In the genomic region with DNA sequence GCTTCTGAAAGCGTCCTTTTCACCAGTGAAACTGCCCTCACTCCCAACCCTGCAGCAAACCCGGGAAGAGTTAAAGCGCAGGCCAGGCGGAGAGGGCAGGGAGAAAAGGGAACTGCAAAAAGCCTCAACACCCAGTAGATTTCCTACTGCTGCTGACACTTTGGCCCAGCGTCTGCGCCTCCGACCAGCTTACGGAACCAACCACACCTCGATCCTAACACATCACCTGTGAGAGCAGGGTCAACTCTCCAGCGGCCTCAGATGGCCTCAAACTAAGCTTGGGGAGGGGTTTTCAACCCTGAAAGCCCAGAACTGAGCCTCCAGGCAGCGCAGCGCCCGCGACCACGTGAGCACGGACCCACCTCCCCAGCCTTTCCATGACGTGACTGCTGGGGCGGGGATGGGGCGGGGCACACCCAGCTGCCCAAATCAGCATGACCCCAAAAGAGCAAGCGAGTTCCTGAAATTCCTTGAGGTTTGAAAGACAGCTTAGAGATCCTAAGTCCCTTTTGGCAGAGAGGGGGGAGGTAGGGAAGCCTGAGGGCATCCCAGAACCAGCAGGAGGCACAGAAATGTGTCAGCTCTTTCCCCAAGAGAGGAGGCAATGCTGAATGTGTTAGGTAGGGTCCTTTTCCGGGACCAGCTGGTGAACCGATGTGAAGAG, we compare ENCODE assay signal across 1 cellular context.
TF ChIP-seq lines count a peak whose summit lies in the region.

No MANE protein-coding gene starts in this region.

TF ChIP-seq in K562, 482 proteins besides CTCF, POLR2A, EP300 and RAD21 (continued from another document and continues in another):
- TF ChIP-seq, protein P1, sequence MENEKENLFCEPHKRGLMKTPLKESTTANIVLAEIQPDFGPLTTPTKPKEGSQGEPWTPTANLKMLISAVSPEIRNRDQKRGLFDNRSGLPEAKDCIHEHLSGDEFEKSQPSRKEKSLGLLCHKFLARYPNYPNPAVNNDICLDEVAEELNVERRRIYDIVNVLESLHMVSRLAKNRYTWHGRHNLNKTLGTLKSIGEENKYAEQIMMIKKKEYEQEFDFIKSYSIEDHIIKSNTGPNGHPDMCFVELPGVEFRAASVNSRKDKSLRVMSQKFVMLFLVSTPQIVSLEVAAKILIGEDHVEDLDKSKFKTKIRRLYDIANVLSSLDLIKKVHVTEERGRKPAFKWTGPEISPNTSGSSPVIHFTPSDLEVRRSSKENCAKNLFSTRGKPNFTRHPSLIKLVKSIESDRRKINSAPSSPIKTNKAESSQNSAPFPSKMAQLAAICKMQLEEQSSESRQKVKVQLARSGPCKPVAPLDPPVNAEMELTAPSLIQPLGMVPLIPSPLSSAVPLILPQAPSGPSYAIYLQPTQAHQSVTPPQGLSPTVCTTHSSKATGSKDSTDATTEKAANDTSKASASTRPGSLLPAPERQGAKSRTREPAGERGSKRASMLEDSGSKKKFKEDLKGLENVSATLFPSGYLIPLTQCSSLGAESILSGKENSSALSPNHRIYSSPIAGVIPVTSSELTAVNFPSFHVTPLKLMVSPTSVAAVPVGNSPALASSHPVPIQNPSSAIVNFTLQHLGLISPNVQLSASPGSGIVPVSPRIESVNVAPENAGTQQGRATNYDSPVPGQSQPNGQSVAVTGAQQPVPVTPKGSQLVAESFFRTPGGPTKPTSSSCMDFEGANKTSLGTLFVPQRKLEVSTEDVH (IDR thresholded peaks at IDR 0.05; ENCODE audit: low read depth, partially characterized antibody) = no peak
- TF ChIP-seq, protein P2, sequence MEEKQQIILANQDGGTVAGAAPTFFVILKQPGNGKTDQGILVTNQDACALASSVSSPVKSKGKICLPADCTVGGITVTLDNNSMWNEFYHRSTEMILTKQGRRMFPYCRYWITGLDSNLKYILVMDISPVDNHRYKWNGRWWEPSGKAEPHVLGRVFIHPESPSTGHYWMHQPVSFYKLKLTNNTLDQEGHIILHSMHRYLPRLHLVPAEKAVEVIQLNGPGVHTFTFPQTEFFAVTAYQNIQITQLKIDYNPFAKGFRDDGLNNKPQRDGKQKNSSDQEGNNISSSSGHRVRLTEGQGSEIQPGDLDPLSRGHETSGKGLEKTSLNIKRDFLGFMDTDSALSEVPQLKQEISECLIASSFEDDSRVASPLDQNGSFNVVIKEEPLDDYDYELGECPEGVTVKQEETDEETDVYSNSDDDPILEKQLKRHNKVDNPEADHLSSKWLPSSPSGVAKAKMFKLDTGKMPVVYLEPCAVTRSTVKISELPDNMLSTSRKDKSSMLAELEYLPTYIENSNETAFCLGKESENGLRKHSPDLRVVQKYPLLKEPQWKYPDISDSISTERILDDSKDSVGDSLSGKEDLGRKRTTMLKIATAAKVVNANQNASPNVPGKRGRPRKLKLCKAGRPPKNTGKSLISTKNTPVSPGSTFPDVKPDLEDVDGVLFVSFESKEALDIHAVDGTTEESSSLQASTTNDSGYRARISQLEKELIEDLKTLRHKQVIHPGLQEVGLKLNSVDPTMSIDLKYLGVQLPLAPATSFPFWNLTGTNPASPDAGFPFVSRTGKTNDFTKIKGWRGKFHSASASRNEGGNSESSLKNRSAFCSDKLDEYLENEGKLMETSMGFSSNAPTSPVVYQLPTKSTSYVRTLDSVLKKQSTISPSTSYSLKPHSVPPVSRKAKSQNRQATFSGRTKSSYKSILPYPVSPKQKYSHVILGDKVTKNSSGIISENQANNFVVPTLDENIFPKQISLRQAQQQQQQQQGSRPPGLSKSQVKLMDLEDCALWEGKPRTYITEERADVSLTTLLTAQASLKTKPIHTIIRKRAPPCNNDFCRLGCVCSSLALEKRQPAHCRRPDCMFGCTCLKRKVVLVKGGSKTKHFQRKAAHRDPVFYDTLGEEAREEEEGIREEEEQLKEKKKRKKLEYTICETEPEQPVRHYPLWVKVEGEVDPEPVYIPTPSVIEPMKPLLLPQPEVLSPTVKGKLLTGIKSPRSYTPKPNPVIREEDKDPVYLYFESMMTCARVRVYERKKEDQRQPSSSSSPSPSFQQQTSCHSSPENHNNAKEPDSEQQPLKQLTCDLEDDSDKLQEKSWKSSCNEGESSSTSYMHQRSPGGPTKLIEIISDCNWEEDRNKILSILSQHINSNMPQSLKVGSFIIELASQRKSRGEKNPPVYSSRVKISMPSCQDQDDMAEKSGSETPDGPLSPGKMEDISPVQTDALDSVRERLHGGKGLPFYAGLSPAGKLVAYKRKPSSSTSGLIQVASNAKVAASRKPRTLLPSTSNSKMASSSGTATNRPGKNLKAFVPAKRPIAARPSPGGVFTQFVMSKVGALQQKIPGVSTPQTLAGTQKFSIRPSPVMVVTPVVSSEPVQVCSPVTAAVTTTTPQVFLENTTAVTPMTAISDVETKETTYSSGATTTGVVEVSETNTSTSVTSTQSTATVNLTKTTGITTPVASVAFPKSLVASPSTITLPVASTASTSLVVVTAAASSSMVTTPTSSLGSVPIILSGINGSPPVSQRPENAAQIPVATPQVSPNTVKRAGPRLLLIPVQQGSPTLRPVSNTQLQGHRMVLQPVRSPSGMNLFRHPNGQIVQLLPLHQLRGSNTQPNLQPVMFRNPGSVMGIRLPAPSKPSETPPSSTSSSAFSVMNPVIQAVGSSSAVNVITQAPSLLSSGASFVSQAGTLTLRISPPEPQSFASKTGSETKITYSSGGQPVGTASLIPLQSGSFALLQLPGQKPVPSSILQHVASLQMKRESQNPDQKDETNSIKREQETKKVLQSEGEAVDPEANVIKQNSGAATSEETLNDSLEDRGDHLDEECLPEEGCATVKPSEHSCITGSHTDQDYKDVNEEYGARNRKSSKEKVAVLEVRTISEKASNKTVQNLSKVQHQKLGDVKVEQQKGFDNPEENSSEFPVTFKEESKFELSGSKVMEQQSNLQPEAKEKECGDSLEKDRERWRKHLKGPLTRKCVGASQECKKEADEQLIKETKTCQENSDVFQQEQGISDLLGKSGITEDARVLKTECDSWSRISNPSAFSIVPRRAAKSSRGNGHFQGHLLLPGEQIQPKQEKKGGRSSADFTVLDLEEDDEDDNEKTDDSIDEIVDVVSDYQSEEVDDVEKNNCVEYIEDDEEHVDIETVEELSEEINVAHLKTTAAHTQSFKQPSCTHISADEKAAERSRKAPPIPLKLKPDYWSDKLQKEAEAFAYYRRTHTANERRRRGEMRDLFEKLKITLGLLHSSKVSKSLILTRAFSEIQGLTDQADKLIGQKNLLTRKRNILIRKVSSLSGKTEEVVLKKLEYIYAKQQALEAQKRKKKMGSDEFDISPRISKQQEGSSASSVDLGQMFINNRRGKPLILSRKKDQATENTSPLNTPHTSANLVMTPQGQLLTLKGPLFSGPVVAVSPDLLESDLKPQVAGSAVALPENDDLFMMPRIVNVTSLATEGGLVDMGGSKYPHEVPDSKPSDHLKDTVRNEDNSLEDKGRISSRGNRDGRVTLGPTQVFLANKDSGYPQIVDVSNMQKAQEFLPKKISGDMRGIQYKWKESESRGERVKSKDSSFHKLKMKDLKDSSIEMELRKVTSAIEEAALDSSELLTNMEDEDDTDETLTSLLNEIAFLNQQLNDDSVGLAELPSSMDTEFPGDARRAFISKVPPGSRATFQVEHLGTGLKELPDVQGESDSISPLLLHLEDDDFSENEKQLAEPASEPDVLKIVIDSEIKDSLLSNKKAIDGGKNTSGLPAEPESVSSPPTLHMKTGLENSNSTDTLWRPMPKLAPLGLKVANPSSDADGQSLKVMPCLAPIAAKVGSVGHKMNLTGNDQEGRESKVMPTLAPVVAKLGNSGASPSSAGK (IDR thresholded peaks at IDR 0.05) = peak; percentile 59
- TF ChIP-seq ZFP36 (IDR thresholded peaks at IDR 0.05; ENCODE audit: low read depth, low read length, partially characterized antibody) = peak; percentile 17
- TF ChIP-seq ELF1 (tag; IDR thresholded peaks at IDR 0.05) = no peak
- no peak for TF ChIP-seq ZNF224 (CRISPR knock-in tag; IDR thresholded peaks at IDR 0.05)
- no peak for TF ChIP-seq TRIM28 (IDR thresholded peaks at IDR 0.05)
- TF ChIP-seq FOXM1 (IDR thresholded peaks at IDR 0.05; ENCODE audit: low read depth) = no peak
- no peak for TF ChIP-seq FOXM1 (CRISPR knock-in tag; IDR thresholded peaks at IDR 0.05; ENCODE audit: low read depth)
- no peak for TF ChIP-seq ZNF408 (CRISPR knock-in tag; IDR thresholded peaks at IDR 0.05; ENCODE audit: low read depth)
- TF ChIP-seq FOS (IDR thresholded peaks at IDR 0.05; ENCODE audit: extremely low read depth, insufficient read length) = no peak
- no peak for TF ChIP-seq HDAC3 (IDR thresholded peaks at IDR 0.05; ENCODE audit: borderline replicate concordance, partially characterized antibody)
- TF ChIP-seq, protein P3, sequence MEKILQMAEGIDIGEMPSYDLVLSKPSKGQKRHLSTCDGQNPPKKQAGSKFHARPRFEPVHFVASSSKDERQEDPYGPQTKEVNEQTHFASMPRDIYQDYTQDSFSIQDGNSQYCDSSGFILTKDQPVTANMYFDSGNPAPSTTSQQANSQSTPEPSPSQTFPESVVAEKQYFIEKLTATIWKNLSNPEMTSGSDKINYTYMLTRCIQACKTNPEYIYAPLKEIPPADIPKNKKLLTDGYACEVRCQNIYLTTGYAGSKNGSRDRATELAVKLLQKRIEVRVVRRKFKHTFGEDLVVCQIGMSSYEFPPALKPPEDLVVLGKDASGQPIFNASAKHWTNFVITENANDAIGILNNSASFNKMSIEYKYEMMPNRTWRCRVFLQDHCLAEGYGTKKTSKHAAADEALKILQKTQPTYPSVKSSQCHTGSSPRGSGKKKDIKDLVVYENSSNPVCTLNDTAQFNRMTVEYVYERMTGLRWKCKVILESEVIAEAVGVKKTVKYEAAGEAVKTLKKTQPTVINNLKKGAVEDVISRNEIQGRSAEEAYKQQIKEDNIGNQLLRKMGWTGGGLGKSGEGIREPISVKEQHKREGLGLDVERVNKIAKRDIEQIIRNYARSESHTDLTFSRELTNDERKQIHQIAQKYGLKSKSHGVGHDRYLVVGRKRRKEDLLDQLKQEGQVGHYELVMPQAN (IDR thresholded peaks at IDR 0.05; ENCODE audit: borderline replicate concordance) = no peak
- TF ChIP-seq, protein P4, sequence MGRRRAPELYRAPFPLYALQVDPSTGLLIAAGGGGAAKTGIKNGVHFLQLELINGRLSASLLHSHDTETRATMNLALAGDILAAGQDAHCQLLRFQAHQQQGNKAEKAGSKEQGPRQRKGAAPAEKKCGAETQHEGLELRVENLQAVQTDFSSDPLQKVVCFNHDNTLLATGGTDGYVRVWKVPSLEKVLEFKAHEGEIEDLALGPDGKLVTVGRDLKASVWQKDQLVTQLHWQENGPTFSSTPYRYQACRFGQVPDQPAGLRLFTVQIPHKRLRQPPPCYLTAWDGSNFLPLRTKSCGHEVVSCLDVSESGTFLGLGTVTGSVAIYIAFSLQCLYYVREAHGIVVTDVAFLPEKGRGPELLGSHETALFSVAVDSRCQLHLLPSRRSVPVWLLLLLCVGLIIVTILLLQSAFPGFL (CRISPR knock-in tag; IDR thresholded peaks at IDR 0.05) = no peak
- TF ChIP-seq ZNF347 (CRISPR knock-in tag; IDR thresholded peaks at IDR 0.05; ENCODE audit: low read depth) = no peak
- no peak for TF ChIP-seq GABPB1 (CRISPR knock-in tag; IDR thresholded peaks at IDR 0.05)
- no peak for TF ChIP-seq ATF1 (CRISPR knock-in tag; IDR thresholded peaks at IDR 0.05)
- peak; percentile 91 for TF ChIP-seq ATF1 (tag; IDR thresholded peaks at IDR 0.05)
- no peak for TF ChIP-seq GATAD2A (IDR thresholded peaks at IDR 0.05)
- TF ChIP-seq CBFA2T3 (IDR thresholded peaks at IDR 0.05) = no peak
- TF ChIP-seq SP2 (IDR thresholded peaks at IDR 0.05; ENCODE audit: extremely low read depth, low read depth, low read length, poor library complexity, severe bottlenecking) = no peak
- TF ChIP-seq CREM (IDR thresholded peaks at IDR 0.05; ENCODE audit: low read depth) = peak; percentile 84
- no peak for TF ChIP-seq POLR2H (tag; IDR thresholded peaks at IDR 0.05; ENCODE audit: low read depth)
- no peak for TF ChIP-seq HDAC2 (IDR thresholded peaks at IDR 0.05)
- TF ChIP-seq, protein P5, sequence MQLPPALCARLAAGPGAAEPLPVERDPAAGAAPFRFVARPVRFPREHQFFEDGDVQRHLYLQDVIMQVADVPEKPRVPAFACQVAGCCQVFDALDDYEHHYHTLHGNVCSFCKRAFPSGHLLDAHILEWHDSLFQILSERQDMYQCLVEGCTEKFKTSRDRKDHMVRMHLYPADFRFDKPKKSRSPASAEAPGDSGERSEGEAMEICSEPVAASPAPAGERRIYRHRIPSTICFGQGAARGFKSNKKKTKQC (CRISPR knock-in tag; IDR thresholded peaks at IDR 0.05) = 0 out of 2 replicates have a peak, but pooled peaks have one; percentile 69
- TF ChIP-seq, protein P6, sequence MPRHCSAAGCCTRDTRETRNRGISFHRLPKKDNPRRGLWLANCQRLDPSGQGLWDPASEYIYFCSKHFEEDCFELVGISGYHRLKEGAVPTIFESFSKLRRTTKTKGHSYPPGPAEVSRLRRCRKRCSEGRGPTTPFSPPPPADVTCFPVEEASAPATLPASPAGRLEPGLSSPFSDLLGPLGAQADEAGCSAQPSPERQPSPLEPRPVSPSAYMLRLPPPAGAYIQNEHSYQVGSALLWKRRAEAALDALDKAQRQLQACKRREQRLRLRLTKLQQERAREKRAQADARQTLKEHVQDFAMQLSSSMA (CRISPR knock-in tag; IDR thresholded peaks at IDR 0.05) = no peak
- TF ChIP-seq NFIX (CRISPR knock-in tag; IDR thresholded peaks at IDR 0.05; ENCODE audit: low read depth) = no peak
- TF ChIP-seq ZNF699 (CRISPR knock-in tag; IDR thresholded peaks at IDR 0.05; ENCODE audit: insufficient replicate concordance) = no peak
- no peak for TF ChIP-seq DNMT1 (IDR thresholded peaks at IDR 0.05)
- TF ChIP-seq FOXJ3 (CRISPR knock-in tag; IDR thresholded peaks at IDR 0.05) = 0 out of 2 replicates have a peak, but pooled peaks have one; percentile 12
- TF ChIP-seq POLR2AphosphoS2 (IDR thresholded peaks at IDR 0.05; ENCODE audit: low read length) = no peak
- TF ChIP-seq PTBP1 (IDR thresholded peaks at IDR 0.05; ENCODE audit: low read depth, low read length) = no peak
- TF ChIP-seq CBFA2T2 (conservative IDR thresholded peaks at IDR 0.05) = no peak
- no peak for TF ChIP-seq POLR3A (IDR thresholded peaks at IDR 0.05; ENCODE audit: borderline replicate concordance, extremely low read depth, insufficient read depth, insufficient read length)
- TF ChIP-seq SREBF2 (CRISPR knock-in tag; IDR thresholded peaks at IDR 0.05) = no peak
- TF ChIP-seq, protein P7, sequence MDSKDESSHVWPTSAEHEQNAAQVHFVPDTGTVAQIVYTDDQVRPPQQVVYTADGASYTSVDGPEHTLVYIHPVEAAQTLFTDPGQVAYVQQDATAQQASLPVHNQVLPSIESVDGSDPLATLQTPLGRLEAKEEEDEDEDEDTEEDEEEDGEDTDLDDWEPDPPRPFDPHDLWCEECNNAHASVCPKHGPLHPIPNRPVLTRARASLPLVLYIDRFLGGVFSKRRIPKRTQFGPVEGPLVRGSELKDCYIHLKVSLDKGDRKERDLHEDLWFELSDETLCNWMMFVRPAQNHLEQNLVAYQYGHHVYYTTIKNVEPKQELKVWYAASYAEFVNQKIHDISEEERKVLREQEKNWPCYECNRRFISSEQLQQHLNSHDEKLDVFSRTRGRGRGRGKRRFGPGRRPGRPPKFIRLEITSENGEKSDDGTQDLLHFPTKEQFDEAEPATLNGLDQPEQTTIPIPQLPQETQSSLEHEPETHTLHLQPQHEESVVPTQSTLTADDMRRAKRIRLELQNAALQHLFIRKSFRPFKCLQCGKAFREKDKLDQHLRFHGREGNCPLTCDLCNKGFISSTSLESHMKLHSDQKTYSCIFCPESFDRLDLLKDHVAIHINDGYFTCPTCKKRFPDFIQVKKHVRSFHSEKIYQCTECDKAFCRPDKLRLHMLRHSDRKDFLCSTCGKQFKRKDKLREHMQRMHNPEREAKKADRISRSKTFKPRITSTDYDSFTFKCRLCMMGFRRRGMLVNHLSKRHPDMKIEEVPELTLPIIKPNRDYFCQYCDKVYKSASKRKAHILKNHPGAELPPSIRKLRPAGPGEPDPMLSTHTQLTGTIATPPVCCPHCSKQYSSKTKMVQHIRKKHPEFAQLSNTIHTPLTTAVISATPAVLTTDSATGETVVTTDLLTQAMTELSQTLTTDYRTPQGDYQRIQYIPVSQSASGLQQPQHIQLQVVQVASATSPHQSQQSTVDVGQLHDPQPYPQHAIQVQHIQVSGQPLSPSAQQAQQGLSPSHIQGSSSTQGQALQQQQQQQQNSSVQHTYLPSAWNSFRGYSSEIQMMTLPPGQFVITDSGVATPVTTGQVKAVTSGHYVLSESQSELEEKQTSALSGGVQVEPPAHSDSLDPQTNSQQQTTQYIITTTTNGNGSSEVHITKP (IDR thresholded peaks at IDR 0.05; ENCODE audit: partially characterized antibody) = no peak
